Comparison of ENCODE assay signal across 21 cellular contexts in genomic region chr12:4974217-4974616, GRCh38.
"Had no signal": no experiment of that assay in that cellular context is flagged by ENCODE, and none has a peak within 500 bp of the region (broad histone marks: within the 10 kb centered on the region; RNA-seq: fewer than 3 reads in every experiment).

No MANE protein-coding gene starts in this region.

- H3K27ac ChIP-seq: colonic mucosa, esophagus muscularis mucosa, pancreas, psoas muscle, right atrium auricular region, upper lobe of left lung had no signal

- H3K36me3 ChIP-seq: colonic mucosa, esophagus muscularis mucosa, pancreas, right atrium auricular region, upper lobe of left lung had no signal

- H3K9me3 ChIP-seq: colonic mucosa, esophagus muscularis mucosa, pancreas, psoas muscle, right atrium auricular region, upper lobe of left lung had no signal

- DNase-seq: activated CD4-positive, alpha-beta T cell treated with anti-CD3 and anti-CD28 coated beads, Interleukin-2, amount 10 ng/mL, durations not matched to agents 7 days and 5 days; activated CD8-positive, alpha-beta memory T cell treated with anti-CD3 and anti-CD28 coated beads, Interleukin-2, amount 10 ng/mL, durations not matched to agents 7 days and 5 days; activated CD8-positive, alpha-beta T cell treated with anti-CD3 and anti-CD28 coated beads for 36 hours; activated gamma-delta T cell; activated naive CD4-positive, alpha-beta T cell treated with anti-CD3 and anti-CD28 coated beads, Interleukin-2, amount 50 U/mL, for 16 hours; activated T-cell treated with anti-CD3 and anti-CD28 coated beads for 4 hours; aorta; colonic mucosa; glutamatergic neuron; hippocampal formation; pancreas; psoas muscle; stimulated activated CD4-positive, alpha-beta T cell treated with anti-CD3 and anti-CD28 coated beads, Interleukin-12 subunit alpha, Interleukin-12 subunit beta, amount 100 ng/mL, for 4 hours; stimulated activated CD4-positive, alpha-beta T cell treated with anti-CD3 and anti-CD28 coated beads, Interleukin-4, amount 100 ng/mL, for 4 hours; stimulated activated naive CD8-positive, alpha-beta T cell treated with anti-CD3 and anti-CD28 coated beads, Interleukin-15, Interleukin-2, amounts not matched to agents 100 U/mL and 50 U/mL, for 24 hours; upper lobe of left lung had no signal

- H3K27me3 ChIP-seq: colonic mucosa, right atrium auricular region, upper lobe of left lung had no signal

- H3K4me3 ChIP-seq: colonic mucosa, dorsolateral prefrontal cortex, esophagus muscularis mucosa, pancreas, psoas muscle, right atrium auricular region, upper lobe of left lung had no signal

- H3K4me1 ChIP-seq: colonic mucosa, esophagus muscularis mucosa, pancreas, psoas muscle, upper lobe of left lung had no signal

- ATAC-seq: activated CD4-positive, CD25-positive, alpha-beta regulatory T cell treated with anti-CD3 and anti-CD28 coated beads, Interleukin-2, amount 50 U/mL, for 24 hours; activated CD8-positive, alpha-beta memory T cell treated with anti-CD3 and anti-CD28 coated beads, Interleukin-2, amount 10 ng/mL, durations not matched to agents 7 days and 5 days; activated CD8-positive, alpha-beta T cell treated with anti-CD3 and anti-CD28 coated beads for 36 hours; pancreas; psoas muscle; stimulated activated naive CD8-positive, alpha-beta T cell treated with anti-CD3 and anti-CD28 coated beads, Interleukin-15, Interleukin-2, amounts not matched to agents 100 U/mL and 50 U/mL, for 24 hours had no signal

- FAIRE-seq: frontal cortex, pancreas had no signal
